Comparison of ENCODE assay signal across 14 cellular contexts in the genomic region with DNA sequence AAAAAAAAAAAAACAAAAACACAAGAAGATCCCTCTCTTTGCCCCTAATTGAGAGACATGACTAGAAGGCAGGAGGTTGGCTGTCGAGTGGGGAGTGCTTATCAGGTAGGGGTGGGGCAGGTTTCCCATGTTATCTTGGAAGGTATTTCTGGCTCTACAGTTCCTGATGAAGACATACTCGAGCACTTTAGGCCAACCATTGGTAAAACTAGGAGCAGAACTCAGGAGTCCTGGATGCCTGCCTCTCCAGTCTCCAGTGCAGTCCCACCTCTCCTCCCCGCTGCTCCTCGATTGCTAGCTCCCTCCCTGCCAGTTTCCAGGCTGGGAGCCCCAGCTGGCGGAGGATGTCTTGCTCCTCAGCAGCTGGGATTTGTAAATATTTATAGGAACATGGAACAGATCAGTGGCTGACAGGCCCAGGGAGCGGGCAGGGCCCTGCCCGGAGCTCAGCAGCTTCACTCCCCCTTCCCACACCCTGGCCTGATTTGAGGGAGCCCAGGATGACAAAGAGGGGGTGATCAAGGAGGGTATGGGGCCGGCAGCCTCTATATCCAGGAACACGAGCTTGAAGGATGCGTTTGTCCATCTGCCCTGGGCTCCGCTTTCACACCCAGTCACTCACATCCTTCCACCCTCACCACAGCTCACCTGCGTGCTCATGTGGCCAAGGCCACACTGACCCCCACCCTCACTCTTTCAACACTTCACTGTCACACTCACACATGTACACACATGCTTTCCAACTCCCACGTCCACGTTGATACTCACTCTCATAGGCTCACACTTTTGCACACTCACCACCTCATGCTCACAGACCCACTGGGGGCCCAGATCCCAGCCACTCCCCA. TPM values are rescaled to one million over a fixed set of nuclear protein-coding genes. Genes with fewer than 3 reads are reported as not detected.
A peak's percentile ranks its signal among the peaks of the same experiment; 100 is the strongest.
DNase-seq lines count a peak whose midpoint lies in the region; ATAC-seq and FAIRE-seq lines count a peak whose summit lies in the region.
"Had no signal": no experiment of that assay in that cellular context is flagged by ENCODE, and none has a peak within 500 bp of the region (broad histone marks: within the 10 kb centered on the region; RNA-seq: fewer than 3 reads in every experiment).

No MANE protein-coding gene starts in this region.

- no peak overlapping the region for H3K4me3 ChIP-seq in small intestine (ENCODE audit: low read depth in 1 of 2, low read length in 2 of 2)
- H3K4me3 ChIP-seq: smooth muscle cell had no signal

- peak; percentile 31 for DNase-seq in NCI-H146 (lab: John Stamatoyannopoulos, UW)
- no peak for DNase-seq in NCI-H146 treated with DMSO at 0.1 percent for 48 hours (lab: John Stamatoyannopoulos, UW; ENCODE audit: unreplicated experiment)
- peak; percentile 25 for DNase-seq in SHP77 treated with DMSO at 0.1 percent for 48 hours (lab: John Stamatoyannopoulos, UW)
- DNase-seq in left ventricle myocardium superior, result peak; percentile 53
- peak; percentile 34 for DNase-seq in small intestine
- no peak for DNase-seq in ACHN
- DNase-seq in stimulated activated CD4-positive, alpha-beta T cell treated with anti-CD3 and anti-CD28 coated beads, Interleukin-15, amount 100 ng/mL, for 24 hours, result no peak
- DNase-seq: effector memory CD4-positive, alpha-beta T cell; NCI-H774; trophoblast cell had no signal

- peaks cover 4% of the 10 kb centered on the region in 2 donors for H3K27me3 ChIP-seq in small intestine (ENCODE audit: control insufficient read depth in 2 of 2, insufficient read depth in 2 of 2, low read length in 2 of 2)

- H3K9me3 ChIP-seq in small intestine (ENCODE audit: control insufficient read depth, low read depth), result no peaks in the 10 kb centered on the region

- no peak for FAIRE-seq in small intestine (lab: Jason Lieb, UNC)
- FAIRE-seq: D721Med had no signal

- no peaks in the 10 kb centered on the region for H3K36me3 ChIP-seq in small intestine (ENCODE audit: control insufficient read depth in 2 of 2, insufficient read depth in 2 of 2, low read length in 2 of 2)

- ATAC-seq in left ventricle myocardium superior (peak; percentile 60), HG02981 (IDR thresholded peaks at IDR 0.05; ENCODE audit: unreplicated experiment) (no peak)
- ATAC-seq: SK-N-SH treated with all-trans-retinoic acid at 6 μM for 48 hours had no signal

- in situ Hi-C loops in ACHN (cut with HindIII; ENCODE audit: low pct_ligation_motif_present, low pct_unique_long_range_greater_than_20kb, low sequenced_read_pairs), result no loop called here

- WGBS in small intestine, 3 donors, result 34 to 47% (median 43%) methylated on average over 14 of the region's 14 CpGs

- H3K4me1 ChIP-seq in small intestine (ENCODE audit: control insufficient read depth in 2 of 2, insufficient read depth in 1 of 2, low read depth in 1 of 2, low read length in 1 of 2), result no peaks in the 10 kb centered on the region

- H3K27ac ChIP-seq in small intestine (ENCODE audit: low read depth in 1 of 2, low read length in 1 of 2), result peak overlapping the region in 1 of 2 donors; percentile 56

- intact Hi-C loops in left ventricle myocardium superior (cut with micrococcal nuclease), result no loop called here

RNA-seq across cellular contexts. Expression of gene C1QL1, which starts 11.5 kb away (rescaled TPM):
- total RNA-seq in left ventricle myocardium superior, result 15.2 TPM
- 1 to 10 TPM in 2 of 3 donors, not detected in 1; 1.3 to 2.6 TPM for polyA plus RNA-seq in small intestine
- total RNA-seq: smooth muscle cell had no signal

RNA-seq across cellular contexts. Expression of gene KIF18B, which starts 32.1 kb away (rescaled TPM):
- total RNA-seq in left ventricle myocardium superior, result 3.2 TPM
- polyA plus RNA-seq in small intestine, result 1 to 10 TPM in 1 of 3 donors, under 1 TPM in 2; 0.27 to 9.5 (median 0.45) TPM

Comparison
In these comparisons a context has a peak if more than half of its experiments do, and no peak if none do; other contexts are left out.
1. DNase-seq: peak in NCI-H146 (single experiment), SHP77 treated with DMSO at 0.1 percent for 48 hours (single experiment), left ventricle myocardium superior (single experiment) and small intestine (single experiment); none in NCI-H146 treated with DMSO at 0.1 percent for 48 hours (single experiment), ACHN (single experiment) and stimulated activated CD4-positive, alpha-beta T cell treated with anti-CD3 and anti-CD28 coated beads, Interleukin-15, amount 100 ng/mL, for 24 hours (single experiment).